Comparison of ENCODE assay signal across 23 cellular contexts in the genomic region with DNA sequence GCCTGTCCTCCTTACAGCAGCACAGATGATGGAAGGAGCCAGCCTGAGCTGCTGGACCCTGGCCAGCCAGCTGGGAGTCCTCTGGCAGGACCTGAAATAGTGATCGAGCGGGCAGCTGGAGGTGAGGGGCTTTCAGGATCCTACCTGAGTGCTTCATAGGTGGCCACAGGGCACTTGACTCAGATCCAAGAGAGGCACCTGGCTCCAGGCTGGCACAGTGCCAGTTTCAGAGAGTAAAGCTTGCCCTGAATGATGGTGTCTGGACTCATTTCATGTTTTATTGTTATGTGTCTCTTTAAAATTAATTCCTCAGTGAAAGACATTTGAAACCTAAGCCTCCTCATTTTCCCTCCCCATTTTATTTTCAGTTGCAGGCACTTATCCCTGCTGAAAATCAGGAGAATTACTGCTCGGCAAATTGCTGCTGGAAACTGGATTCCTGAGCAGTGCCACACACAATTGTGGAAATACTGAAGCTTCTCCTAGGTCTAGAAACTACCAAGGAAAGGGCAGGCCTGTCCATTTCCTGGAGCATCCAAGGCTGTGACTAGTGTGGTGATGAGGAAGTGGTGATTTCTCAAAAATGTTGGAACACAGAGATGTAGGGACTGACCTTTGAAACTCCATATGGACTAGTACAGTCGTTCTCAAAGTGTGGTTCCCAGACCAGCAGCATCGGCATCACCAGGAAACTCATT. TPM values are rescaled to one million over a fixed set of nuclear protein-coding genes. Genes with fewer than 3 reads are reported as not detected.
DNase-seq lines count a peak whose midpoint lies in the region; ATAC-seq and TF ChIP-seq lines count a peak whose summit lies in the region.
"Had no signal": no experiment of that assay in that cellular context is flagged by ENCODE, and none has a peak within 500 bp of the region (broad histone marks: within the 10 kb centered on the region; RNA-seq: fewer than 3 reads in every experiment).

No MANE protein-coding gene starts in this region.

- H3K27ac Mint-ChIP-seq in H9: no peak overlapping the region; a peak in 1 of 7 replicates
- no peak overlapping the region for H3K27ac Mint-ChIP-seq in stimulated activated effector memory CD8-positive, alpha-beta T cell treated with anti-CD3 and anti-CD28 coated beads, Interleukin-12 subunit alpha, Interleukin-12 subunit beta, amount 100 ng/mL, for 72 hours
- H3K27ac Mint-ChIP-seq: activated naive CD8-positive, alpha-beta T cell; B cell; T-helper 17 cell had no signal

- no peaks in the 10 kb centered on the region for H3K36me3 ChIP-seq in esophagus muscularis mucosa
- H3K36me3 ChIP-seq: uterus had no signal

- peaks cover 5 to 7% of the 10 kb centered on the region in 2 experiments for H3K4me1 Mint-ChIP-seq in H9
- no peaks in the 10 kb centered on the region for H3K4me1 Mint-ChIP-seq in stimulated activated effector memory CD8-positive, alpha-beta T cell treated with anti-CD3 and anti-CD28 coated beads, Interleukin-12 subunit alpha, Interleukin-12 subunit beta, amount 100 ng/mL, for 72 hours
- H3K4me1 Mint-ChIP-seq: B cell, T-helper 17 cell had no signal

- no peak for DNase-seq in H9
- peak; percentile 86 for DNase-seq in NCI-H1436 treated with DMSO at 0.1 percent for 48 hours (lab: John Stamatoyannopoulos, UW)
- peak; percentile 94 for DNase-seq in NCI-H345 (lab: John Stamatoyannopoulos, UW)
- DNase-seq in esophagus muscularis mucosa (ENCODE audit: extremely low spot score): peak; percentile 72
- no peak for DNase-seq in activated gamma-delta T cell (lab: John Stamatoyannopoulos, UW)
- DNase-seq in stimulated activated effector memory CD8-positive, alpha-beta T cell treated with anti-CD3 and anti-CD28 coated beads, Interleukin-12 subunit alpha, Interleukin-12 subunit beta, amount 100 ng/mL, for 72 hours (ENCODE audit: low spot score in 2 of 2): no peak
- DNase-seq in activated CD4-positive, alpha-beta T cell treated with anti-CD3 and anti-CD28 coated beads for 4 hours: no peak
- DNase-seq: activated CD4-positive, alpha-beta T cell treated with anti-CD3 and anti-CD28 coated beads for 1 hour; activated CD8-positive, alpha-beta memory T cell treated with anti-CD3 and anti-CD28 coated beads, Interleukin-2, amount 50 U/mL, for 4 hours; effector CD4-positive, alpha-beta T cell; GM23248; hippocampal formation; IMR-90; left cardiac atrium; NCI-H226; stimulated activated naive CD4-positive, alpha-beta T cell treated with Interleukin-2 at 50 U/mL for 16 hours; T-helper 17 cell; uterus had no signal

- H3K4me1 ChIP-seq in H9 (ENCODE audit: insufficient read depth, low read length) (no peaks in the 10 kb centered on the region; the same call in 1 of the 2 replicates), esophagus muscularis mucosa (no peaks in the 10 kb centered on the region)
- H3K4me1 ChIP-seq: parathyroid adenoma, uterus had no signal

- no peaks in the 10 kb centered on the region for H3K36me3 Mint-ChIP-seq in H9 (ENCODE audit: insufficient read depth in 1 of 3, low read depth in 3 of 3)
- no peaks in the 10 kb centered on the region for H3K36me3 Mint-ChIP-seq in stimulated activated effector memory CD8-positive, alpha-beta T cell treated with anti-CD3 and anti-CD28 coated beads, Interleukin-12 subunit alpha, Interleukin-12 subunit beta, amount 100 ng/mL, for 72 hours
- H3K36me3 Mint-ChIP-seq: activated naive CD8-positive, alpha-beta T cell had no signal

- H3K9me3 ChIP-seq in H9 (ENCODE audit: control insufficient read depth, low read depth, low read length): no peaks in the 10 kb centered on the region
- H3K9me3 ChIP-seq in esophagus muscularis mucosa: no peaks in the 10 kb centered on the region
- H3K9me3 ChIP-seq: uterus had no signal

- H4K5ac ChIP-seq in H9 (ENCODE audit: insufficient read length, low read depth, low read length): no peak overlapping the region

- no peak overlapping the region for H2BK15ac ChIP-seq in H9 (ENCODE audit: low read depth, low read length)

- no peak overlapping the region for H4K8ac ChIP-seq in H9 (replicated peaks; ENCODE audit: insufficient read length, low read depth, low read length)

- no peak overlapping the region for H2BK5ac ChIP-seq in H9 (ENCODE audit: insufficient read length, low read length)

- TF ChIP-seq POLR2A in esophagus muscularis mucosa (IDR thresholded peaks at IDR 0.05; ENCODE audit: low read depth): no peak

- H3K4me2 ChIP-seq in H9 (ENCODE audit: insufficient read depth, insufficient read length, low read length): no peak overlapping the region
- H3K4me2 ChIP-seq: smooth muscle cell had no signal

- no peak overlapping the region for H3K18ac ChIP-seq in H9 (ENCODE audit: insufficient read length, low read depth, low read length)

- H2AFZ ChIP-seq in H9 (ENCODE audit: low read length): no peak overlapping the region
- H2AFZ ChIP-seq: GM23248, parathyroid adenoma had no signal

- H2AK5ac ChIP-seq in H9 (ENCODE audit: insufficient read length, low read length): no peak overlapping the region

- no peak overlapping the region for H2BK120ac ChIP-seq in H9 (ENCODE audit: low read depth, low read length, poor library complexity, severe bottlenecking)

- H3K79me2 ChIP-seq in H9 (ENCODE audit: insufficient read depth, low read length): no peaks in the 10 kb centered on the region
- H3K79me2 ChIP-seq: parathyroid adenoma had no signal

- intact Hi-C loops in esophagus muscularis mucosa (cut with DNase I): no loop called here

- no peak overlapping the region for H3T11ph ChIP-seq in H9 (ENCODE audit: low read length)

- H3K4ac ChIP-seq in H9 (ENCODE audit: low read depth, low read length): no peak overlapping the region

- ATAC-seq in stimulated activated effector memory CD8-positive, alpha-beta T cell treated with anti-CD3 and anti-CD28 coated beads, Interleukin-12 subunit alpha, Interleukin-12 subunit beta, amount 100 ng/mL, for 72 hours: no peak
- no peak for ATAC-seq in HG02763 (IDR thresholded peaks at IDR 0.05; ENCODE audit: unreplicated experiment)
- ATAC-seq: left cardiac atrium, T-helper 17 cell had no signal

- no peak overlapping the region for H3K27ac ChIP-seq in H9 (ENCODE audit: insufficient read length, low read depth, low read length)
- H3K27ac ChIP-seq in esophagus muscularis mucosa (replicated peaks in 1 of 4): no peak overlapping the region
- H3K27ac ChIP-seq: GM23248, parathyroid adenoma, uterus had no signal

- no peaks in the 10 kb centered on the region for H3K9me3 Mint-ChIP-seq in H9
- H3K9me3 Mint-ChIP-seq in stimulated activated effector memory CD8-positive, alpha-beta T cell treated with anti-CD3 and anti-CD28 coated beads, Interleukin-12 subunit alpha, Interleukin-12 subunit beta, amount 100 ng/mL, for 72 hours: no peaks in the 10 kb centered on the region

- H4K91ac ChIP-seq in H9 (ENCODE audit: insufficient read length, low read depth, low read length): no peak overlapping the region

- TF ChIP-seq EP300 in esophagus muscularis mucosa (IDR thresholded peaks at IDR 0.05): no peak

- H3K27me3 ChIP-seq in H9 (ENCODE audit: insufficient read depth, low read length): no peaks in the 10 kb centered on the region
- no peaks in the 10 kb centered on the region for H3K27me3 ChIP-seq in esophagus muscularis mucosa
- H3K27me3 ChIP-seq: uterus had no signal

- H4K20me1 ChIP-seq in H9 (ENCODE audit: control insufficient read depth, insufficient read depth, insufficient read length): no peaks in the 10 kb centered on the region

- WGBS in H9 (ENCODE audit: extremely low coverage, insufficient read length, low lambda C conversion rate): no CpG with 5 or more reads among the region's 5 CpGs
- 62% methylated on average over 3 of the region's 5 CpGs for WGBS in esophagus muscularis mucosa

- H3K79me1 ChIP-seq in H9 (ENCODE audit: insufficient read depth, low read depth, low read length, poor library complexity, severe bottlenecking): no peaks in the 10 kb centered on the region

- no peak overlapping the region for H2BK12ac ChIP-seq in H9 (ENCODE audit: insufficient read length, low read depth, low read length)

- no peak overlapping the region for H2BK20ac ChIP-seq in H9 (ENCODE audit: low read depth, low read length, poor library complexity, severe bottlenecking)

- no peak overlapping the region for H3K23ac ChIP-seq in H9 (ENCODE audit: insufficient read length, low read depth, low read length)

- no peak overlapping the region for H3K4me3 Mint-ChIP-seq in H9
- no peak overlapping the region for H3K4me3 Mint-ChIP-seq in stimulated activated effector memory CD8-positive, alpha-beta T cell treated with anti-CD3 and anti-CD28 coated beads, Interleukin-12 subunit alpha, Interleukin-12 subunit beta, amount 100 ng/mL, for 72 hours
- H3K4me3 Mint-ChIP-seq: activated naive CD8-positive, alpha-beta T cell; B cell; T-helper 17 cell had no signal

- peaks cover 3% of the 10 kb centered on the region for H3K27me3 Mint-ChIP-seq in H9 (ENCODE audit: low read depth)

- H3K23me2 ChIP-seq in H9 (ENCODE audit: insufficient read length, low read depth, low read length, poor library complexity, severe bottlenecking): no peaks in the 10 kb centered on the region

- TF ChIP-seq CTCF in H9 (conservative IDR thresholded peaks at IDR 0.05) (no peak), esophagus muscularis mucosa (IDR thresholded peaks at IDR 0.05) (no peak)

- H3K9ac ChIP-seq in H9 (ENCODE audit: extremely low read depth, insufficient read length, low read length): no peak overlapping the region
- H3K9ac ChIP-seq: GM23248, parathyroid adenoma had no signal

- H3K4me3 ChIP-seq in esophagus muscularis mucosa: no peak overlapping the region
- H3K4me3 ChIP-seq: GM23248, smooth muscle cell, uterus had no signal

- no peak overlapping the region for H3K56ac ChIP-seq in H9 (ENCODE audit: insufficient read length, low read depth, low read length)

- H3K14ac ChIP-seq in H9 (ENCODE audit: insufficient read depth, low read length): 0 out of 2 replicates have a peak overlapping the region, but pooled peaks have one; percentile 42

RNA-seq across cellular contexts. Expression of gene ADAMTS18, which starts 16.1 kb away (rescaled TPM):
- total RNA-seq in H9 (2021) (0.07 and 0.09 TPM in 2 replicates), esophagus muscularis mucosa (under 1 TPM in 1 of 4 donors, not detected in 3; 0.45 TPM)
- total RNA-seq: B cell, GM23248, IMR-90, T-helper 17 cell had no signal

Comparison
In these comparisons a context has a peak if more than half of its experiments do, and no peak if none do; other contexts are left out.
1. DNase-seq: peak in NCI-H1436 treated with DMSO at 0.1 percent for 48 hours (single experiment), NCI-H345 (single experiment) and esophagus muscularis mucosa (single experiment); none in H9 (single experiment), activated gamma-delta T cell (single experiment), stimulated activated effector memory CD8-positive, alpha-beta T cell treated with anti-CD3 and anti-CD28 coated beads, Interleukin-12 subunit alpha, Interleukin-12 subunit beta, amount 100 ng/mL, for 72 hours (0 of 2) and activated CD4-positive, alpha-beta T cell treated with anti-CD3 and anti-CD28 coated beads for 4 hours (0 of 2).